Comparison of ENCODE assay signal across 36 cellular contexts in the genomic region with DNA sequence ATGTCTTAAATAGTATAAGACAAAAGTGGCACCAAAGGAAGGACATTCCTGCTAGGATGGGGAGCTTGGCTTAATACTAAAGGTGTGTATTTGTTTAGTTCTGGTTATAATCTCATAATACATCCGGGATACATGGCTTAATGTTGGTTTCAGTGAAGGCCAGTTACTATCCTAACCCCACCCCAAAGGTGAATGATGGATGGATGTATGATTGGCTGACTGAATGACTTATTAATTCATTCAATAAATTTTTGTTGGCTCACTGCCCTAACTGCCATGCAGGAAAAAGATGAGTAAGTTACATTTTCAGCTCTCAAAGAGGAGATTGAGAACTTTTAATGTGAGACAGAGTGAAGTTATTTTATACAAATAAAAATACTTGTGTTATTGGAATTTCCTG. TPM values are rescaled to one million over a fixed set of nuclear protein-coding genes. Genes with fewer than 3 reads are reported as not detected.
A peak's percentile ranks its signal among the peaks of the same experiment; 100 is the strongest.
DNase-seq lines count a peak whose midpoint lies in the region; ATAC-seq and TF ChIP-seq lines count a peak whose summit lies in the region.
"Had no signal": no experiment of that assay in that cellular context is flagged by ENCODE, and none has a peak within 500 bp of the region (broad histone marks: within the 10 kb centered on the region; RNA-seq: fewer than 3 reads in every experiment).

No MANE protein-coding gene starts in this region.

- no peak overlapping the region for H2AFZ ChIP-seq in OCI-LY7 (ENCODE audit: low read length)
- no peak overlapping the region for H2AFZ ChIP-seq in neuronal stem cell (ENCODE audit: low read length)

- no CpG with 5 or more reads among the region's 1 CpG for WGBS in neuronal stem cell (ENCODE audit: extremely low coverage in 2 of 2, insufficient read length in 2 of 2, insufficient replicate concordance in 1 of 2), 2 donors

- H4K20me1 ChIP-seq in OCI-LY7 (ENCODE audit: insufficient read depth, low read length), result no peaks in the 10 kb centered on the region

- H3K14ac ChIP-seq in neuronal stem cell (ENCODE audit: low read length), result no peak overlapping the region

- TF ChIP-seq CTCF in Calu3 (IDR thresholded peaks at IDR 0.05; ENCODE audit: unreplicated experiment) (no peak), OCI-LY7 (conservative IDR thresholded peaks at IDR 0.05; ENCODE audit: low read length) (no peak), mesothelial cell of epicardium (IDR thresholded peaks at IDR 0.05; ENCODE audit: unreplicated experiment) (no peak)

- H4K91ac ChIP-seq in neuronal stem cell (ENCODE audit: low read depth, low read length, poor library complexity), result no peak overlapping the region

- H3K9me3 Mint-ChIP-seq in Calu3 (ENCODE audit: low read depth, unreplicated experiment), result no peaks in the 10 kb centered on the region
- H3K9me3 Mint-ChIP-seq in mesothelial cell of epicardium, result no peaks in the 10 kb centered on the region
- H3K9me3 Mint-ChIP-seq: activated CD4-positive, alpha-beta T cell treated with anti-CD3 and anti-CD28 coated beads, Interleukin-2, amount 10 ng/mL, durations not matched to agents 7 days and 5 days; activated naive CD8-positive, alpha-beta T cell treated with anti-CD3 and anti-CD28 coated beads, Interleukin-2, amount 10 ng/mL, durations not matched to agents 7 days and 5 days; activated T-cell treated with anti-CD3 and anti-CD28 coated beads, Interleukin-2, amount 50 U/mL, for 24 hours; CD8-positive, alpha-beta T cell; endodermal cell; memory B cell; neural crest cell had no signal

- no peaks in the 10 kb centered on the region for H3K27me3 Mint-ChIP-seq in Calu3 (ENCODE audit: unreplicated experiment)
- H3K27me3 Mint-ChIP-seq in mesothelial cell of epicardium (ENCODE audit: low read depth), result no peaks in the 10 kb centered on the region
- H3K27me3 Mint-ChIP-seq: activated CD4-positive, alpha-beta T cell treated with anti-CD3 and anti-CD28 coated beads, Interleukin-2, amount 10 ng/mL, durations not matched to agents 7 days and 5 days; activated naive CD8-positive, alpha-beta T cell treated with anti-CD3 and anti-CD28 coated beads, Interleukin-2, amount 10 ng/mL, durations not matched to agents 7 days and 5 days; activated T-cell treated with anti-CD3 and anti-CD28 coated beads, Interleukin-2, amount 50 U/mL, for 24 hours; B cell; memory B cell had no signal

- H3K4me1 ChIP-seq in OCI-LY7 (ENCODE audit: insufficient read depth, low read length, poor library complexity, severe bottlenecking) (peaks cover 6% of the 10 kb centered on the region), neuronal stem cell (ENCODE audit: control insufficient read depth in 2 of 2, insufficient read depth in 1 of 2, low read depth in 1 of 2, low read length in 2 of 2) (no peaks in the 10 kb centered on the region)
- H3K4me1 ChIP-seq: ascending aorta, right atrium auricular region, thyroid gland had no signal

- H3K4me3 Mint-ChIP-seq in Calu3 (ENCODE audit: low read depth, unreplicated experiment) (no peak overlapping the region), mesothelial cell of epicardium (no peak overlapping the region)
- H3K4me3 Mint-ChIP-seq: activated CD4-positive, alpha-beta T cell treated with anti-CD3 and anti-CD28 coated beads, Interleukin-2, amount 10 ng/mL, durations not matched to agents 7 days and 5 days; activated naive CD8-positive, alpha-beta T cell treated with anti-CD3 and anti-CD28 coated beads, Interleukin-2, amount 10 ng/mL, durations not matched to agents 7 days and 5 days; activated T-cell treated with anti-CD3 and anti-CD28 coated beads, Interleukin-2, amount 50 U/mL, for 24 hours; B cell; CD8-positive, alpha-beta T cell; endodermal cell; memory B cell; neural crest cell had no signal

- H3K23ac ChIP-seq in neuronal stem cell (ENCODE audit: low read depth, low read length, poor library complexity), result no peak overlapping the region

- H3K18ac ChIP-seq in neuronal stem cell (ENCODE audit: low read length), result no peak overlapping the region

- peaks cover 3% of the 10 kb centered on the region for H3K79me1 ChIP-seq in neuronal stem cell (ENCODE audit: low read depth, low read length)

- CTCF ChIA-PET in Calu3 (lab: Charles Lee) (interaction anchor here (0.6 kb wide), 1 partner anchor 21 kb away, joined by 3 read pairs; no protein-coding TSS in a partner anchor), OCI-LY7 (lab: Charles Lee; ENCODE audit: unreplicated experiment) (no interaction called here)

- BruUV-seq in Calu3 (replicated peaks; lab: Mats Ljungman, UMichigan), result no TSS peak
- BruUV-seq in OCI-LY7 (replicated peaks; lab: Mats Ljungman, UMichigan), result TSS peak; percentile 11

- H2BK15ac ChIP-seq in neuronal stem cell (ENCODE audit: low read length), result no peak overlapping the region

- H3K4me1 Mint-ChIP-seq in Calu3 (ENCODE audit: low read depth, unreplicated experiment) (peaks cover 12% of the 10 kb centered on the region), mesothelial cell of epicardium (peaks cover 11% of the 10 kb centered on the region)
- H3K4me1 Mint-ChIP-seq: memory B cell had no signal

- H3K36me3 Mint-ChIP-seq in Calu3 (ENCODE audit: insufficient read depth, unreplicated experiment), result peaks cover 21% of the 10 kb centered on the region
- H3K36me3 Mint-ChIP-seq in mesothelial cell of epicardium, result peaks cover 9% of the 10 kb centered on the region

- H3K4me2 ChIP-seq in OCI-LY7 (ENCODE audit: low read length) (no peak overlapping the region), neuronal stem cell (ENCODE audit: insufficient read depth, low read length, poor library complexity, severe bottlenecking) (no peak overlapping the region)
- H3K4me2 ChIP-seq: KMS-11 had no signal

- no peaks in the 10 kb centered on the region for H3K27me3 ChIP-seq in neuronal stem cell (ENCODE audit: control insufficient read depth in 3 of 3, insufficient read depth in 3 of 3, low read depth in 1 of 3, low read length in 3 of 3)
- H3K27me3 ChIP-seq: ascending aorta, gastrocnemius medialis, right atrium auricular region, stomach, thyroid gland, uterus had no signal

- H2BK12ac ChIP-seq in neuronal stem cell (ENCODE audit: low read length), result no peak overlapping the region

- ATAC-seq in GM21447 (IDR thresholded peaks at IDR 0.05; ENCODE audit: unreplicated experiment) (no peak), HG03175 (IDR thresholded peaks at IDR 0.05; ENCODE audit: unreplicated experiment) (no peak)
- ATAC-seq: CD8-positive, alpha-beta T cell; gastrocnemius medialis; Panc1 had no signal

- H3K4me3 ChIP-seq in OCI-LY7 (ENCODE audit: low read depth, low read length, poor library complexity, severe bottlenecking), result no peak overlapping the region
- H3K4me3 ChIP-seq in neuronal stem cell (ENCODE audit: low read length in 2 of 2), result no peak overlapping the region
- H3K4me3 ChIP-seq: ascending aorta, coronary artery, gastrocnemius medialis, right atrium auricular region, stomach, thyroid gland, uterus had no signal

- H3K9ac ChIP-seq in neuronal stem cell (ENCODE audit: low read depth, low read length, poor library complexity), result no peak overlapping the region
- H3K9ac ChIP-seq: KMS-11 had no signal

- POLR2A ChIA-PET in OCI-LY7 (lab: Charles Lee), result interaction anchor here (0.6 to 0.7 kb wide), 3 partner anchors 12 to 92 kb away, joined by 3 to 6 read pairs (median 3); no protein-coding TSS in a partner anchor

- no peak overlapping the region for H3K4ac ChIP-seq in neuronal stem cell (ENCODE audit: low read length)

- no peak overlapping the region for H2BK120ac ChIP-seq in neuronal stem cell (ENCODE audit: low read depth, low read length)

- no peaks in the 10 kb centered on the region for H3K79me2 ChIP-seq in OCI-LY7 (ENCODE audit: insufficient read depth, low read depth, low read length)

- H2BK5ac ChIP-seq in neuronal stem cell (ENCODE audit: low read length), result no peak overlapping the region

- H3K36me3 ChIP-seq in OCI-LY7 (ENCODE audit: insufficient read depth, low read length), result no peaks in the 10 kb centered on the region
- peaks cover 0 to 22% of the 10 kb centered on the region in 2 donors for H3K36me3 ChIP-seq in neuronal stem cell (replicated peaks in 1 of 2; ENCODE audit: control insufficient read depth in 2 of 2, insufficient read depth in 2 of 2, low read length in 2 of 2)
- H3K36me3 ChIP-seq: ascending aorta, gastrocnemius medialis, right atrium auricular region, thyroid gland, uterus had no signal

- H3K9me3 ChIP-seq in OCI-LY7 (ENCODE audit: low read length) (no peaks in the 10 kb centered on the region), neuronal stem cell (replicated peaks in 1 of 2; ENCODE audit: control insufficient read depth in 2 of 2, insufficient read depth in 1 of 2, low read depth in 1 of 2, low read length in 2 of 2) (no peaks in the 10 kb centered on the region)
- H3K9me3 ChIP-seq: ascending aorta, gastrocnemius medialis, right atrium auricular region, stomach, thyroid gland, uterus had no signal

- H3K9me2 ChIP-seq in OCI-LY7 (ENCODE audit: insufficient read depth, low read length), result no peaks in the 10 kb centered on the region

- peak overlapping the region; percentile 61 for H3K27ac Mint-ChIP-seq in Calu3 (ENCODE audit: unreplicated experiment)
- H3K27ac Mint-ChIP-seq in mesothelial cell of epicardium, result peak overlapping the region; percentile 39
- H3K27ac Mint-ChIP-seq: activated CD4-positive, alpha-beta T cell treated with anti-CD3 and anti-CD28 coated beads, Interleukin-2, amount 10 ng/mL, durations not matched to agents 7 days and 5 days; activated naive CD8-positive, alpha-beta T cell treated with anti-CD3 and anti-CD28 coated beads, Interleukin-2, amount 10 ng/mL, durations not matched to agents 7 days and 5 days; activated T-cell treated with anti-CD3 and anti-CD28 coated beads, Interleukin-2, amount 50 U/mL, for 24 hours; B cell; CD8-positive, alpha-beta T cell; endodermal cell; memory B cell had no signal

- H3K27ac ChIP-seq in OCI-LY7 (ENCODE audit: low read depth, low read length, poor library complexity, severe bottlenecking), result no peak overlapping the region
- no peak overlapping the region for H3K27ac ChIP-seq in neuronal stem cell (replicated peaks; ENCODE audit: low read length)
- H3K27ac ChIP-seq: ascending aorta, coronary artery, gastrocnemius medialis, KMS-11, right atrium auricular region, stomach, thyroid gland, uterus had no signal

- no peak for DNase-seq in Calu3
- DNase-seq in OCI-LY7 (ENCODE audit: low spot score), result no peak
- DNase-seq in dermis blood vessel endothelial cell, result peak; percentile 64
- no peak for DNase-seq in mesothelial cell of epicardium (ENCODE audit: low spot score in 2 of 2, unreplicated experiment in 2 of 2)
- no peak for DNase-seq in neuronal stem cell (ENCODE audit: low spot score)
- DNase-seq in activated gamma-delta T cell treated with Interleukin-2 at 50 U/mL for 16 hours, result no peak
- DNase-seq: ACHN; activated CD4-positive, alpha-beta T cell treated with anti-CD3 and anti-CD28 coated beads, Interleukin-2, amount 10 ng/mL, durations not matched to agents 7 days and 5 days; activated gamma-delta T cell; activated naive CD8-positive, alpha-beta T cell treated with anti-CD3 and anti-CD28 coated beads, Interleukin-2, amount 10 ng/mL, durations not matched to agents 7 days and 5 days; activated T-cell treated with anti-CD3 and anti-CD28 coated beads, Interleukin-2, amount 50 U/mL, for 24 hours; CD8-positive, alpha-beta T cell; endodermal cell; gastrocnemius medialis; GOT3; NCI-H1417 treated with DMSO at 0.1 percent for 48 hours; NCI-H2081 treated with DMSO at 0.1 percent for 48 hours; NCI-H226; NCI-H69; posterior cingulate gyrus; SIG-M5; stimulated activated CD4-positive, alpha-beta T cell treated with anti-CD3 and anti-CD28 coated beads, Interleukin-2, amount 100 ng/mL, for 48 hours; stomach; T1000; thyroid gland; uterus had no signal

- no peak overlapping the region for H4K8ac ChIP-seq in neuronal stem cell (ENCODE audit: low read depth, low read length)

- intact Hi-C loops in Calu3 (cut with micrococcal nuclease; ENCODE audit: unreplicated experiment), result no loop called here
- intact Hi-C loops in OCI-LY7 (cut with micrococcal nuclease; ENCODE audit: unreplicated experiment), result no loop called here

- no peak overlapping the region for H2AK5ac ChIP-seq in neuronal stem cell (ENCODE audit: low read depth, low read length)

RNA-seq across cellular contexts. Expression of a gene that starts 52.2 kb away (rescaled TPM):
- total RNA-seq in Calu3 (2022) (58.0 and 58.7 TPM in 2 replicates), OCI-LY7 (2022) (44.9 and 47.3 TPM in 2 replicates), dermis blood vessel endothelial cell (12.6 and 28.5 TPM in 2 replicates), mesothelial cell of epicardium (67.4 to 69.8 TPM (median 67.5 TPM) in 3 replicates)
- 16.7 and 17.8 TPM in 2 replicates for total RNA-seq in OCI-LY7 (2014; rRNA removed; shearing (Covaris generic))
- polyA plus RNA-seq in neuronal stem cell (2013, experiment 1 of 2), result 36.4 TPM
- 37.7 TPM for polyA plus RNA-seq in neuronal stem cell (2013, experiment 2 of 2)
